8 cellular contexts compared by ENCODE assay signal in the genomic region with DNA sequence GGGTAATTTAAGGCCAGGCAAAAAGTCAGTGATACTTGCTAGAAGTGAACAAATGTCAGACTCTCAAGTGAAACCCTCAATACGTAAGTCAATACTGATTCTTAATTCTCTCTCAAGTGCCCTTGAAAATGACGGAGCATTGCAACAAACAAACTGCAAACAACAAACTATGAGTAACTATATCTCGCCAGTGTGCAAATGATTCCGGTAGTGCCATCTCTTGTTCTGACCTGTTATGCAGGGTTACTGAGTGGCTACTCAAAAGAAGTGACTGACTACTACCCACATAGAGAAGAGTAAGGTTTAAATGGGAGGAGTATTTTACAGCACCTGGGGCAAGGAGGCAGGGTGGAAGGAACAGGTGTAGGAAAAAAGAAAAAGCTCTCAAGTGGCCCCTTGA. TPM values are rescaled to one million over a fixed set of nuclear protein-coding genes. Genes with fewer than 3 reads are reported as not detected.
DNase-seq lines count a peak whose midpoint lies in the region; ATAC-seq and TF ChIP-seq lines count a peak whose summit lies in the region.

No MANE protein-coding gene starts in this region.

- no peaks in the 10 kb centered on the region for H3K27me3 ChIP-seq in BE2C
- no peaks in the 10 kb centered on the region for H3K27me3 ChIP-seq in Loucy (ENCODE audit: insufficient read depth, low read length, poor library complexity, severe bottlenecking)
- no peaks in the 10 kb centered on the region for H3K27me3 ChIP-seq in body of pancreas
- no peaks in the 10 kb centered on the region for H3K27me3 ChIP-seq in mucosa of stomach (ENCODE audit: control insufficient read depth, insufficient read depth, low read length)
- no peaks in the 10 kb centered on the region for H3K27me3 ChIP-seq in MG63

- peak overlapping the region; percentile 80 for H3K4me3 ChIP-seq in BE2C (ENCODE audit: low read depth, low read length)
- peak overlapping the region; percentile 76 for H3K4me3 ChIP-seq in Loucy (ENCODE audit: low read length, poor library complexity, severe bottlenecking)
- peak overlapping the region in 1 of 2 donors; percentile 48 for H3K4me3 ChIP-seq in body of pancreas
- peak overlapping the region; percentile 0 for H3K4me3 ChIP-seq in mucosa of stomach (ENCODE audit: low read length)
- no peak overlapping the region; the same call in 1 of the 2 replicates for H3K4me3 ChIP-seq in MG63

- no peak for DNase-seq in BE2C
- no peak for DNase-seq in body of pancreas
- no peak for DNase-seq in Ammon's horn (ENCODE audit: low spot score)
- no peak for DNase-seq in occipital lobe (lab: John Stamatoyannopoulos, UW)
- DNase-seq in NK-92 (lab: John Stamatoyannopoulos, UW; ENCODE audit: unreplicated experiment) = no peak
- no peak for DNase-seq in MG63

- no peaks in the 10 kb centered on the region for H3K9me2 ChIP-seq in Loucy (replicated peaks; ENCODE audit: low read depth, low read length)

- H3K9me3 ChIP-seq in BE2C (no peaks in the 10 kb centered on the region), Loucy (ENCODE audit: insufficient read depth, low read depth, low read length) (no peaks in the 10 kb centered on the region), body of pancreas (no peaks in the 10 kb centered on the region), mucosa of stomach (ENCODE audit: control insufficient read depth, low read length) (no peaks in the 10 kb centered on the region), MG63 (no peaks in the 10 kb centered on the region)

- TF ChIP-seq CTCF in BE2C (IDR thresholded peaks at IDR 0.05; ENCODE audit: low read depth, low read length) (no peak), Loucy (conservative IDR thresholded peaks at IDR 0.05; ENCODE audit: low read length) (no peak), body of pancreas (IDR thresholded peaks at IDR 0.05) (no peak)

- H3K9ac ChIP-seq in Loucy (ENCODE audit: low read depth, low read length, poor library complexity, severe bottlenecking) (peak overlapping the region; percentile 85), mucosa of stomach (ENCODE audit: low read length) (peak overlapping the region; percentile 87)

- peaks cover 62% of the 10 kb centered on the region for H3K79me2 ChIP-seq in Loucy (ENCODE audit: insufficient read depth, low read length)

- peak overlapping the region; percentile 84 for H3K4me2 ChIP-seq in Loucy (ENCODE audit: low read depth, low read length, poor library complexity, severe bottlenecking)

- H3K4me1 ChIP-seq in BE2C (no peaks in the 10 kb centered on the region), Loucy (ENCODE audit: insufficient read depth, low read length, poor library complexity, severe bottlenecking) (peaks cover 69% of the 10 kb centered on the region), body of pancreas (peaks cover 68% of the 10 kb centered on the region), mucosa of stomach (ENCODE audit: control insufficient read depth, insufficient read depth, low read length) (peaks cover 11% of the 10 kb centered on the region)

- H3F3A ChIP-seq in Loucy (ENCODE audit: low read depth) = no peaks in the 10 kb centered on the region

- H4K20me1 ChIP-seq in Loucy (ENCODE audit: insufficient read depth, low read length, poor library complexity, severe bottlenecking) = peaks cover 8% of the 10 kb centered on the region

- H2AFZ ChIP-seq in Loucy (ENCODE audit: low read length) = no peak overlapping the region

- H3K36me3 ChIP-seq in BE2C (no peaks in the 10 kb centered on the region), Loucy (ENCODE audit: insufficient read depth, low read length) (no peaks in the 10 kb centered on the region), body of pancreas (replicated peaks in 1 of 2; ENCODE audit: insufficient read depth in 1 of 2, low read depth in 2 of 2) (no peaks in the 10 kb centered on the region), mucosa of stomach (ENCODE audit: control insufficient read depth, insufficient read depth, low read length) (no peaks in the 10 kb centered on the region), MG63 (no peaks in the 10 kb centered on the region)

- ATAC-seq in body of pancreas = no peak

- no peak for TF ChIP-seq POLR2A in body of pancreas (IDR thresholded peaks at IDR 0.05)

- H3K27ac ChIP-seq in body of pancreas = peak overlapping the region; percentile 97 to 99 (median 98)

- 11 to 17% methylated on average over 4 of the region's 4 CpGs for WGBS in body of pancreas, 2 donors

- intact Hi-C loops in body of pancreas (cut with DNase I) = no loop called here

RNA-seq across cellular contexts. Expression of a gene that starts 1.6 kb away (rescaled TPM):
- 6.5 TPM for polyA plus RNA-seq in BE2C (2012; ENCODE audit: insufficient read depth, insufficient read length, low read depth)
- total RNA-seq in body of pancreas = 10 to 100 TPM; 15.0 to 18.1 TPM
- total RNA-seq in occipital lobe = 31.5 TPM
- total RNA-seq in MG63 (2014; rRNA removed; shearing (Covaris generic); ENCODE audit: low replicate concordance) = 6.1 and 10.3 TPM in 2 replicates

RNA-seq across cellular contexts. Expression of a gene that starts 56.8 kb away (rescaled TPM):
- 4.1 TPM for polyA plus RNA-seq in BE2C (2012; ENCODE audit: insufficient read depth, insufficient read length, low read depth)
- total RNA-seq in body of pancreas (1 to 10 TPM; 4.2 to 8.2 TPM), occipital lobe (6.4 TPM)
- total RNA-seq in MG63 (2014; rRNA removed; shearing (Covaris generic); ENCODE audit: low replicate concordance) = not detected in 2 replicates
